Comparison of ENCODE assay signal across 20 cellular contexts in genomic region chr4:188714907-188715306, GRCh38.
A peak's percentile ranks its signal among the peaks of the same experiment; 100 is the strongest.
DNase-seq lines count a peak whose midpoint lies in the region; ATAC-seq, FAIRE-seq and TF ChIP-seq lines count a peak whose summit lies in the region.
"Had no signal": no experiment of that assay in that cellular context is flagged by ENCODE, and none has a peak within 500 bp of the region (broad histone marks: within the 10 kb centered on the region; RNA-seq: fewer than 3 reads in every experiment).

No MANE protein-coding gene starts in this region.

- no peaks in the 10 kb centered on the region for H3K79me1 ChIP-seq in mesenchymal stem cell (replicated peaks; ENCODE audit: low read length, poor library complexity, severe bottlenecking)

- H3K36me3 Mint-ChIP-seq in activated T-cell treated with anti-CD3 and anti-CD28 coated beads, Interleukin-2, amount 50 U/mL, for 4 hours (ENCODE audit: insufficient read depth) = no peaks in the 10 kb centered on the region
- H3K36me3 Mint-ChIP-seq: brain had no signal

- no peak overlapping the region for H3K14ac ChIP-seq in mesenchymal stem cell (ENCODE audit: low read length in 2 of 2)

- H3K27me3 ChIP-seq in mesenchymal stem cell (ENCODE audit: control insufficient read depth in 1 of 2, insufficient read depth in 1 of 2, low read length in 2 of 2) = no peaks in the 10 kb centered on the region
- H3K27me3 ChIP-seq in prostate gland (replicated peaks; ENCODE audit: insufficient read depth) = no peaks in the 10 kb centered on the region
- H3K27me3 ChIP-seq: MG63, sigmoid colon, SJSA1 had no signal

- H3K9me3 ChIP-seq in mesenchymal stem cell (ENCODE audit: control insufficient read depth, low read length) (no peaks in the 10 kb centered on the region), prostate gland (no peaks in the 10 kb centered on the region)
- H3K9me3 ChIP-seq: left ventricle myocardium inferior, MG63, sigmoid colon had no signal

- no peak overlapping the region for H4K8ac ChIP-seq in mesenchymal stem cell (ENCODE audit: low read length)

- H3K4me3 ChIP-seq in cardiac fibroblast (replicated peaks in 1 of 2; ENCODE audit: low read depth in 2 of 2, low read length in 2 of 2) = no peak overlapping the region
- H3K4me3 ChIP-seq in mesenchymal stem cell (ENCODE audit: insufficient read depth in 1 of 2, low read depth in 1 of 2, low read length in 2 of 2) = peak overlapping the region in 1 of 2 experiments; percentile 16
- no peak overlapping the region for H3K4me3 ChIP-seq in prostate gland
- H3K4me3 ChIP-seq: left ventricle myocardium inferior, MG63, sigmoid colon, SJSA1 had no signal

- TF ChIP-seq CTCF in cardiac fibroblast (IDR thresholded peaks at IDR 0.05; ENCODE audit: low read depth, low read length) = no peak
- TF ChIP-seq CTCF in prostate gland (IDR thresholded peaks at IDR 0.05) = no peak

- no peak for ATAC-seq in activated T-cell treated with anti-CD3 and anti-CD28 coated beads, Interleukin-2, amount 50 U/mL, for 4 hours

- peaks cover 20% of the 10 kb centered on the region for H3K9me3 Mint-ChIP-seq in activated T-cell treated with anti-CD3 and anti-CD28 coated beads, Interleukin-2, amount 50 U/mL, for 4 hours
- H3K9me3 Mint-ChIP-seq: brain had no signal

- H3K27me3 Mint-ChIP-seq in activated T-cell treated with anti-CD3 and anti-CD28 coated beads, Interleukin-2, amount 50 U/mL, for 4 hours (ENCODE audit: low read depth) = no peaks in the 10 kb centered on the region
- H3K27me3 Mint-ChIP-seq: brain had no signal

- DNase-seq in AG20443 (ENCODE audit: low spot score) (peak; percentile 38), LHCN-M2 (ENCODE audit: low read depth) (peak; percentile 60), cardiac fibroblast (ENCODE audit: low read depth in 2 of 2) (peak; percentile 8 to 81), mesenchymal stem cell (peak; percentile 54), prostate gland (ENCODE audit: low spot score) (no peak), DMS79 treated with DMSO at 0.1 percent for 48 hours (lab: John Stamatoyannopoulos, UW) (no peak), frontal cortex (ENCODE audit: low spot score in 2 of 2) (no peak)
- no peak for DNase-seq in activated T-cell treated with anti-CD3 and anti-CD28 coated beads, Interleukin-2, amount 50 U/mL, for 4 hours
- DNase-seq: activated gamma-delta T cell treated with Interleukin-2 at 50 U/mL for 16 hours, DMS53, left ventricle myocardium inferior, MG63, NCI-H1694 treated with DMSO at 0.1 percent for 48 hours, NCI-H510A, nucleus accumbens, sigmoid colon, T1000 had no signal

- no peak overlapping the region for H2AK5ac ChIP-seq in mesenchymal stem cell (ENCODE audit: low read length, severe bottlenecking)

- peak overlapping the region; percentile 65 for H3K9ac ChIP-seq in mesenchymal stem cell (ENCODE audit: low read length)

- H3K23ac ChIP-seq in mesenchymal stem cell (ENCODE audit: low read length in 2 of 2) = no peak overlapping the region

- no peak overlapping the region for H2BK120ac ChIP-seq in mesenchymal stem cell (ENCODE audit: low read depth, low read length)

- no peak overlapping the region for H2BK5ac ChIP-seq in mesenchymal stem cell (ENCODE audit: low read depth, low read length, poor library complexity, severe bottlenecking)

- TF ChIP-seq POLR2A in prostate gland (IDR thresholded peaks at IDR 0.05) = no peak

- no peak overlapping the region for H2BK15ac ChIP-seq in mesenchymal stem cell (ENCODE audit: low read depth, poor library complexity, severe bottlenecking)

- no peak overlapping the region for H2AFZ ChIP-seq in mesenchymal stem cell (ENCODE audit: low read depth, low read length)

- no peak overlapping the region for H3K4me3 Mint-ChIP-seq in activated T-cell treated with anti-CD3 and anti-CD28 coated beads, Interleukin-2, amount 50 U/mL, for 4 hours
- H3K4me3 Mint-ChIP-seq: brain had no signal

- no peak overlapping the region for H2BK12ac ChIP-seq in mesenchymal stem cell (ENCODE audit: low read length in 2 of 2)

- intact Hi-C loops in prostate gland (cut with DNase I) = no loop called here

- no peak overlapping the region for H4K91ac ChIP-seq in mesenchymal stem cell (ENCODE audit: low read length)

- H3K4ac ChIP-seq in mesenchymal stem cell (ENCODE audit: low read depth in 1 of 2, low read length in 2 of 2) = no peak overlapping the region

- H3K36me3 ChIP-seq in mesenchymal stem cell (ENCODE audit: control insufficient read depth in 1 of 2, insufficient read depth in 2 of 2, low read depth in 1 of 2, low read length in 2 of 2) (no peaks in the 10 kb centered on the region), prostate gland (no peaks in the 10 kb centered on the region)
- H3K36me3 ChIP-seq: left ventricle myocardium inferior, MG63, sigmoid colon, SJSA1 had no signal

- FAIRE-seq in frontal cortex (lab: Jason Lieb, UNC) = no peak

- H3K18ac ChIP-seq in mesenchymal stem cell (ENCODE audit: low read depth in 1 of 2, low read length in 2 of 2) = no peak overlapping the region

- H3K4me1 ChIP-seq in mesenchymal stem cell (ENCODE audit: control insufficient read depth, insufficient read depth, low read depth, low read length) (no peaks in the 10 kb centered on the region), prostate gland (replicated peaks) (no peaks in the 10 kb centered on the region)
- H3K4me1 ChIP-seq: left ventricle myocardium inferior, sigmoid colon, SJSA1 had no signal

- H3K27ac ChIP-seq in mesenchymal stem cell (ENCODE audit: low read length, poor library complexity, severe bottlenecking) (peak overlapping the region; percentile 55), prostate gland (no peak overlapping the region)
- H3K27ac ChIP-seq: C4-2B, left ventricle myocardium inferior, sigmoid colon, SJSA1 had no signal

- no peaks in the 10 kb centered on the region for H3K4me1 Mint-ChIP-seq in activated T-cell treated with anti-CD3 and anti-CD28 coated beads, Interleukin-2, amount 50 U/mL, for 4 hours (ENCODE audit: low read depth)
- H3K4me1 Mint-ChIP-seq: brain had no signal

- 71% methylated on average over 2 of the region's 3 CpGs for WGBS in mesenchymal stem cell
- 87% methylated on average over 3 of the region's 3 CpGs for WGBS in prostate gland

- no peak overlapping the region for H3K4me2 ChIP-seq in mesenchymal stem cell (ENCODE audit: low read length, poor library complexity, severe bottlenecking)

Comparison
In these comparisons a context has a peak if more than half of its experiments do, and no peak if none do; other contexts are left out.
1. DNase-seq: peak in AG20443 (single experiment), LHCN-M2 (single experiment), cardiac fibroblast (2 of 2) and mesenchymal stem cell (single experiment); none in prostate gland (single experiment), activated T-cell treated with anti-CD3 and anti-CD28 coated beads, Interleukin-2, amount 50 U/mL, for 4 hours (single experiment), DMS79 treated with DMSO at 0.1 percent for 48 hours (single experiment) and frontal cortex (0 of 2).